ENCODE assay signal across 8 cellular contexts in genomic region chr1:2204384-2205190, GRCh38. TPM values are rescaled to one million over a fixed set of nuclear protein-coding genes. Genes with fewer than 3 reads are reported as not detected.
DNase-seq lines count a peak whose midpoint lies in the region; ATAC-seq and TF ChIP-seq lines count a peak whose summit lies in the region.

No MANE protein-coding gene starts in this region.

- H3K4me1 ChIP-seq in ectodermal cell (ENCODE audit: control insufficient read depth, insufficient read depth, low read length), result peaks cover 29% of the 10 kb centered on the region
- peaks cover 76% of the 10 kb centered on the region for H3K4me1 ChIP-seq in lower lobe of right lung
- H3K4me1 ChIP-seq in testis, result peaks cover 41% of the 10 kb centered on the region

- peak overlapping the region; percentile 68 for H3K4me3 Mint-ChIP-seq in HFFc6

- CTCF ChIA-PET in RWPE1 (lab: Yijun Ruan, JAX), result interaction anchor here (1.0 to 1.2 kb wide), 2 partner anchors 10 to 107 kb away, joined by 3 to 8 read pairs; partner anchors contain the start of gene FAAP20

- no peak for TF ChIP-seq POLR2A in testis (IDR thresholded peaks at IDR 0.05)

- 4 to 5% methylated on average over 29 to 32 of the region's 61 CpGs for WGBS in ectodermal cell, 2 experiments
- WGBS in testis, 2 donors, result 0 to 1% methylated on average over 8 to 30 of the region's 61 CpGs

- intact Hi-C loops in lower lobe of right lung (cut with DNase I) (no loop called here), testis (cut with DNase I; ENCODE audit: low total_unique reads) (loop anchor here (10.0 kb wide), 1 partner anchor 110 kb away; no protein-coding TSS in a partner anchor)

- no peak for TF ChIP-seq CTCF in HFFc6 (IDR thresholded peaks at IDR 0.05)
- TF ChIP-seq CTCF in RWPE1 (conservative IDR thresholded peaks at IDR 0.05; ENCODE audit: low read depth), result no peak
- TF ChIP-seq CTCF in lower lobe of right lung (IDR thresholded peaks at IDR 0.05), result no peak
- no peak for TF ChIP-seq CTCF in testis (IDR thresholded peaks at IDR 0.05)

- DNase-seq in DMS79 treated with DMSO at 0.1 percent for 48 hours (lab: John Stamatoyannopoulos, UW) (peak; percentile 20), DMS79 (lab: John Stamatoyannopoulos, UW) (no peak), HFFc6 (no peak), RWPE1 (ENCODE audit: low spot score) (peak; percentile 94), lower lobe of right lung (peak; percentile 88), testis (peak; percentile 73)

- POLR2A ChIA-PET in RWPE1 (lab: Yijun Ruan, JAX; ENCODE audit: low non-redundant PET), result no interaction called here

- H3K27me3 Mint-ChIP-seq in HFFc6 (ENCODE audit: insufficient read depth), result no peaks in the 10 kb centered on the region; the same call in 1 of the 2 replicates

- peaks cover 31% of the 10 kb centered on the region for H3K4me1 Mint-ChIP-seq in HFFc6 (ENCODE audit: low read depth)

- H3K27me3 ChIP-seq in ectodermal cell (ENCODE audit: control insufficient read depth, insufficient read depth, low read length, poor library complexity, severe bottlenecking) (peaks cover 11% of the 10 kb centered on the region), lower lobe of right lung (ENCODE audit: low read depth) (no peaks in the 10 kb centered on the region), testis (no peaks in the 10 kb centered on the region)

- no peaks in the 10 kb centered on the region for H3K36me3 Mint-ChIP-seq in HFFc6 (ENCODE audit: low read depth)

- ATAC-seq in lower lobe of right lung (peak; percentile 65 to 68), HG02970 (IDR thresholded peaks at IDR 0.05; ENCODE audit: low FRiP score, unreplicated experiment) (no peak)

- H3K9me3 Mint-ChIP-seq in HFFc6, result no peaks in the 10 kb centered on the region

- H3K4me3 ChIP-seq in ectodermal cell (ENCODE audit: insufficient read depth, low read depth, low read length) (peak overlapping the region; percentile 36), lower lobe of right lung (peak overlapping the region; percentile 55), testis (peak overlapping the region; percentile 37 to 44)

- peak overlapping the region; percentile 76 for H3K27ac ChIP-seq in RWPE1
- peak overlapping the region; percentile 40 for H3K27ac ChIP-seq in ectodermal cell (ENCODE audit: insufficient read depth, low read depth, low read length, poor library complexity, severe bottlenecking)
- peak overlapping the region; percentile 81 for H3K27ac ChIP-seq in lower lobe of right lung
- H3K27ac ChIP-seq in testis, result peak overlapping the region; percentile 14 to 90

- H3K36me3 ChIP-seq in ectodermal cell (ENCODE audit: control insufficient read depth, insufficient read depth, low read length) (no peaks in the 10 kb centered on the region), lower lobe of right lung (no peaks in the 10 kb centered on the region), testis (ENCODE audit: low read depth, missing control alignments) (no peaks in the 10 kb centered on the region)

- H3K27ac Mint-ChIP-seq in HFFc6, result peak overlapping the region; percentile 36; the same call in 1 of the 2 replicates

- H3K9me3 ChIP-seq in ectodermal cell (ENCODE audit: control insufficient read depth, low read length) (no peaks in the 10 kb centered on the region), lower lobe of right lung (no peaks in the 10 kb centered on the region), testis (no peaks in the 10 kb centered on the region)

RNA-seq across cellular contexts. Expression of gene FAAP20, which starts 10.0 kb away (rescaled TPM):
- total RNA-seq in HFFc6 (2021; fragmentation: NEBNext Ultra II Directional; extraction: Animal tissue kit (Norgen Biotek cat#: 25700)), result 10 to 100 TPM; 75.3 to 97.4 (median 82.7) TPM
- polyA plus RNA-seq in ectodermal cell (2013, experiment 1 of 4), result 98.8 TPM
- polyA plus RNA-seq in ectodermal cell (2013, experiment 2 of 4), result 98.2 TPM
- polyA plus RNA-seq in ectodermal cell (2013, experiment 3 of 4), result 98.2 TPM
- polyA plus RNA-seq in ectodermal cell (2013, experiment 4 of 4), result 102 TPM
- total RNA-seq in lower lobe of right lung, result 50.9 TPM
- 10 to 100 TPM; 65.5 to 72.0 TPM for total RNA-seq in testis
- 72.6 TPM for polyA plus RNA-seq in testis (ENCODE audit: insufficient read depth, low read depth, low replicate concordance)

RNA-seq across cellular contexts. Expression of gene SKI, which starts 23.5 kb away (rescaled TPM):
- total RNA-seq in HFFc6 (2021; fragmentation: NEBNext Ultra II Directional; extraction: Animal tissue kit (Norgen Biotek cat#: 25700)), result 10 to 100 TPM; 63.7 to 76.6 (median 66.1) TPM
- polyA plus RNA-seq in ectodermal cell (2013, experiment 1 of 4), result 43.0 TPM
- polyA plus RNA-seq in ectodermal cell (2013, experiment 2 of 4), result 48.2 TPM
- 31.6 TPM for polyA plus RNA-seq in ectodermal cell (2013, experiment 3 of 4)
- polyA plus RNA-seq in ectodermal cell (2013, experiment 4 of 4), result 32.5 TPM
- 90.0 TPM for total RNA-seq in lower lobe of right lung
- total RNA-seq in testis, result 10 to 100 TPM; 85.7 to 87.1 TPM
- polyA plus RNA-seq in testis (ENCODE audit: insufficient read depth, low read depth, low replicate concordance), result 40.2 TPM

Comparison
In these comparisons a context has a peak if more than half of its experiments do, and no peak if none do; other contexts are left out.
1. DNase-seq: peak in DMS79 treated with DMSO at 0.1 percent for 48 hours (single experiment), RWPE1 (single experiment), lower lobe of right lung (single experiment) and testis (single experiment); none in DMS79 (single experiment) and HFFc6 (single experiment).
2. Peak in every context shown above with its lines, with median percentiles within 50 percentile points of each other: H3K27ac ChIP-seq and H3K4me3 ChIP-seq.